ENCODE assay signal across 1 cellular context in genomic region chr16:642189-643049, GRCh38.
TF ChIP-seq lines count a peak whose summit lies in the region.

No MANE protein-coding gene starts in this region.

TF ChIP-seq in HepG2, 621 proteins besides CTCF, POLR2A, EP300 and RAD21 (continued from another document and continues in another):
- TF ChIP-seq ZNF609 (CRISPR knock-in tag; IDR thresholded peaks at IDR 0.05; ENCODE audit: borderline replicate concordance) (peak; percentile 23; the same call in 1 of the 2 replicates), ZNF354B (CRISPR knock-in tag; IDR thresholded peaks at IDR 0.05) (0 out of 2 replicates have a peak, but pooled peaks have one; percentile 35), NCOA2 (CRISPR knock-in tag; IDR thresholded peaks at IDR 0.05) (no peak; the same call in 1 of the 2 replicates), RNF219 (CRISPR knock-in tag; IDR thresholded peaks at IDR 0.05) (no peak), ZNF776 (CRISPR knock-in tag; IDR thresholded peaks at IDR 0.05) (0 out of 2 replicates have a peak, but pooled peaks have one; percentile 36), ZC3H13 (CRISPR knock-in tag; IDR thresholded peaks at IDR 0.05) (no peak; the same call in 1 of the 2 replicates), MIXL1 (CRISPR knock-in tag; IDR thresholded peaks at IDR 0.05) (no peak), RFXANK (CRISPR knock-in tag; IDR thresholded peaks at IDR 0.05) (no peak), AKNA (CRISPR knock-in tag; IDR thresholded peaks at IDR 0.05; ENCODE audit: borderline replicate concordance) (no peak), NBN (conservative IDR thresholded peaks at IDR 0.05) (no peak), ZFP82 (CRISPR knock-in tag; IDR thresholded peaks at IDR 0.05; ENCODE audit: borderline replicate concordance) (peak; percentile 2; the same call in 1 of the 2 replicates), XRCC5 (optimal IDR thresholded peaks at IDR 0.05; ENCODE audit: low read length) (no peak), ZNF343 (CRISPR knock-in tag; IDR thresholded peaks at IDR 0.05) (no peak), CEBPZ (IDR thresholded peaks at IDR 0.05; ENCODE audit: low read length) (no peak), STAT6 (CRISPR knock-in tag; IDR thresholded peaks at IDR 0.05; ENCODE audit: borderline replicate concordance) (no peak), ZNF18 (CRISPR knock-in tag; IDR thresholded peaks at IDR 0.05; ENCODE audit: insufficient replicate concordance) (peak; percentile 66), ZNF337 (CRISPR knock-in tag; IDR thresholded peaks at IDR 0.05; ENCODE audit: borderline replicate concordance, low read depth) (no peak), TSC22D2 (CRISPR knock-in tag; IDR thresholded peaks at IDR 0.05; ENCODE audit: borderline replicate concordance) (peak; percentile 79; the same call in 1 of the 2 replicates), MYC (CRISPR knock-in tag; IDR thresholded peaks at IDR 0.05; ENCODE audit: borderline replicate concordance) (peak; percentile 90), POLR2AphosphoS5 (IDR thresholded peaks at IDR 0.05; ENCODE audit: low read depth, low read length) (no peak), SIN3A (IDR thresholded peaks at IDR 0.05; ENCODE audit: borderline replicate concordance, low read depth, low read length) (no peak), THAP7 (CRISPR knock-in tag; IDR thresholded peaks at IDR 0.05) (no peak), RELA (CRISPR knock-in tag; IDR thresholded peaks at IDR 0.05) (0 out of 2 replicates have a peak, but pooled peaks have one; percentile 32), ZNF317 (CRISPR knock-in tag; IDR thresholded peaks at IDR 0.05) (peak; percentile 68; the same call in 1 of the 2 replicates), CSRNP1 (CRISPR knock-in tag; IDR thresholded peaks at IDR 0.05) (no peak), ZNF331 (CRISPR knock-in tag; IDR thresholded peaks at IDR 0.05) (0 out of 2 replicates have a peak, but pooled peaks have one; percentile 17), POGK (CRISPR knock-in tag; conservative IDR thresholded peaks at IDR 0.05) (peak; percentile 71), ERF (CRISPR knock-in tag; IDR thresholded peaks at IDR 0.05) (no peak), ZNF484 (CRISPR knock-in tag; IDR thresholded peaks at IDR 0.05; ENCODE audit: borderline replicate concordance, low read depth) (0 out of 2 replicates have a peak, but pooled peaks have one; percentile 48)
